8 cellular contexts compared by ENCODE assay signal in genomic region chr11:123741159-123741951, GRCh38. TPM values are rescaled to one million over a fixed set of nuclear protein-coding genes. Genes with fewer than 3 reads are reported as not detected.
DNase-seq lines count a peak whose midpoint lies in the region; ATAC-seq and TF ChIP-seq lines count a peak whose summit lies in the region.

Gene ZNF202, minus strand, starts transcription at chr11:123741660. Its CDS starts 10,772 bp downstream, at chr11:123730888.

- peak; percentile 99 for ATAC-seq in GM19455 (IDR thresholded peaks at IDR 0.05; ENCODE audit: unreplicated experiment)

- H3K27me3 Mint-ChIP-seq in CD8-positive, alpha-beta memory T cell, result peaks cover 3 to 5% of the 10 kb centered on the region in 2 donors
- H3K27me3 Mint-ChIP-seq in activated CD4-positive, alpha-beta memory T cell treated with anti-CD3 and anti-CD28 coated beads for 36 hours, result no peaks in the 10 kb centered on the region

- intact Hi-C loops in activated CD4-positive, alpha-beta memory T cell treated with anti-CD3 and anti-CD28 coated beads for 36 hours (cut with micrococcal nuclease), result loop anchor here (2.0 to 10.0 kb wide), 4 partner anchors 323 to 1851 kb away; partner anchors contain the start of genes STT3A, TMEM218 and VWA5A
- intact Hi-C loops in lower leg skin (cut with DNase I; ENCODE audit: low total_unique reads), result no loop called here

- peak within 1 kb of the TSS; percentile 98 for H3K4me3 ChIP-seq in CD8-positive, alpha-beta memory T cell (ENCODE audit: low read length)
- H3K4me3 ChIP-seq in lower leg skin (ENCODE audit: low read depth, poor library complexity, severe bottlenecking), result peak within 1 kb of the TSS; percentile 84

- H3K9me3 ChIP-seq in CD8-positive, alpha-beta memory T cell (ENCODE audit: low read length), result no peaks in the 10 kb centered on the region

- H3K36me3 ChIP-seq in CD8-positive, alpha-beta memory T cell (ENCODE audit: insufficient read depth, low read length), result no peaks in the 10 kb centered on the region

- no peaks in the 10 kb centered on the region for H3K9me3 Mint-ChIP-seq in CD8-positive, alpha-beta memory T cell
- no peaks in the 10 kb centered on the region for H3K9me3 Mint-ChIP-seq in activated CD4-positive, alpha-beta memory T cell treated with anti-CD3 and anti-CD28 coated beads for 36 hours

- peak within 1 kb of the TSS; percentile 77 for H3K27ac ChIP-seq in CD8-positive, alpha-beta memory T cell (ENCODE audit: low read depth, low read length)

- peak; percentile 87 to 93 (median 87) for DNase-seq in CD8-positive, alpha-beta memory T cell
- DNase-seq in HK-2 (ENCODE audit: unreplicated experiment), result peak; percentile 77
- peak; percentile 63 for DNase-seq in NCI-H82 treated with DMSO at 0.1 percent for 48 hours (lab: John Stamatoyannopoulos, UW; ENCODE audit: unreplicated experiment)
- peak; percentile 95 for DNase-seq in activated CD4-positive, alpha-beta memory T cell treated with anti-CD3 and anti-CD28 coated beads for 36 hours
- peak; percentile 75 to 92 for DNase-seq in dermis microvascular lymphatic vessel endothelial cell (ENCODE audit: low read depth in 2 of 2)
- DNase-seq in lower leg skin (ENCODE audit: low spot score in 2 of 2), result peak; percentile 88 to 98
- peak; percentile 88 for DNase-seq in stimulated activated CD4-positive, alpha-beta T cell treated with anti-CD3 and anti-CD28 coated beads, Interleukin-4, amount 100 ng/mL, for 4 hours

- H3K27ac Mint-ChIP-seq in CD8-positive, alpha-beta memory T cell, result peak within 1 kb of the TSS; percentile 58 to 99 (median 96)
- peak within 1 kb of the TSS; percentile 83 for H3K27ac Mint-ChIP-seq in activated CD4-positive, alpha-beta memory T cell treated with anti-CD3 and anti-CD28 coated beads for 36 hours

- H3K4me1 ChIP-seq in CD8-positive, alpha-beta memory T cell (ENCODE audit: insufficient read depth, low read length), result peaks cover 21% of the 10 kb centered on the region

- peak within 1 kb of the TSS; percentile 87 to 98 (median 92) for H3K4me3 Mint-ChIP-seq in CD8-positive, alpha-beta memory T cell
- H3K4me3 Mint-ChIP-seq in activated CD4-positive, alpha-beta memory T cell treated with anti-CD3 and anti-CD28 coated beads for 36 hours, result peak within 1 kb of the TSS; percentile 97

- H3K27me3 ChIP-seq in CD8-positive, alpha-beta memory T cell (ENCODE audit: insufficient read depth, low read length, poor library complexity, severe bottlenecking), result no peaks in the 10 kb centered on the region

- CTCF ChIA-PET in CD8-positive, alpha-beta memory T cell (lab: Charles Lee), result no interaction called here
- CTCF ChIA-PET in activated CD4-positive, alpha-beta memory T cell treated with anti-CD3 and anti-CD28 coated beads for 36 hours (lab: Charles Lee), result interaction anchor here (1.0 kb wide), 1 partner anchor 101 kb away, joined by 3 read pairs; no protein-coding TSS in a partner anchor

- H3K4me1 Mint-ChIP-seq in CD8-positive, alpha-beta memory T cell, result peaks cover 46 to 56% (median 53%) of the 10 kb centered on the region in 3 donors
- peaks cover 34% of the 10 kb centered on the region for H3K4me1 Mint-ChIP-seq in activated CD4-positive, alpha-beta memory T cell treated with anti-CD3 and anti-CD28 coated beads for 36 hours (ENCODE audit: low read depth)

- TF ChIP-seq POLR2A in lower leg skin (IDR thresholded peaks at IDR 0.05), result no peak

- TF ChIP-seq CTCF in lower leg skin (IDR thresholded peaks at IDR 0.05), result no peak

- peaks cover 0 to 36% (median 7%) of the 10 kb centered on the region in 3 donors for H3K36me3 Mint-ChIP-seq in CD8-positive, alpha-beta memory T cell
- H3K36me3 Mint-ChIP-seq in activated CD4-positive, alpha-beta memory T cell treated with anti-CD3 and anti-CD28 coated beads for 36 hours, result peaks cover 23% of the 10 kb centered on the region

- 0 to 1% methylated on average over 35 to 56 of the region's 65 CpGs for WGBS in lower leg skin, 2 donors

- POLR2A ChIA-PET in CD8-positive, alpha-beta memory T cell (lab: Charles Lee), result no interaction called here
- POLR2A ChIA-PET in activated CD4-positive, alpha-beta memory T cell treated with anti-CD3 and anti-CD28 coated beads for 36 hours (lab: Charles Lee), result no interaction called here

RNA-seq across cellular contexts. Expression of gene ZNF202, which starts in this region (rescaled TPM):
- 10 to 100 TPM; 16.6 to 18.4 TPM for total RNA-seq in CD8-positive, alpha-beta memory T cell
- 9.7 TPM for polyA plus RNA-seq in CD8-positive, alpha-beta memory T cell
- 1 to 10 TPM; 7.8 to 7.9 TPM for total RNA-seq in activated CD4-positive, alpha-beta memory T cell treated with anti-CD3 and anti-CD28 coated beads for 36 hours
- total RNA-seq in dermis microvascular lymphatic vessel endothelial cell (3.6 and 5.4 TPM in 2 replicates), lower leg skin (1 to 10 TPM; 6.9 to 8.5 (median 7.9) TPM)

Comparison
In these comparisons a context has a peak if more than half of its experiments do, and no peak if none do; other contexts are left out.
1. Peak in every context shown above with its lines: DNase-seq, ATAC-seq, H3K4me3 ChIP-seq and H3K27ac ChIP-seq.